Comparison of ENCODE assay signal across 8 cellular contexts in the genomic region with DNA sequence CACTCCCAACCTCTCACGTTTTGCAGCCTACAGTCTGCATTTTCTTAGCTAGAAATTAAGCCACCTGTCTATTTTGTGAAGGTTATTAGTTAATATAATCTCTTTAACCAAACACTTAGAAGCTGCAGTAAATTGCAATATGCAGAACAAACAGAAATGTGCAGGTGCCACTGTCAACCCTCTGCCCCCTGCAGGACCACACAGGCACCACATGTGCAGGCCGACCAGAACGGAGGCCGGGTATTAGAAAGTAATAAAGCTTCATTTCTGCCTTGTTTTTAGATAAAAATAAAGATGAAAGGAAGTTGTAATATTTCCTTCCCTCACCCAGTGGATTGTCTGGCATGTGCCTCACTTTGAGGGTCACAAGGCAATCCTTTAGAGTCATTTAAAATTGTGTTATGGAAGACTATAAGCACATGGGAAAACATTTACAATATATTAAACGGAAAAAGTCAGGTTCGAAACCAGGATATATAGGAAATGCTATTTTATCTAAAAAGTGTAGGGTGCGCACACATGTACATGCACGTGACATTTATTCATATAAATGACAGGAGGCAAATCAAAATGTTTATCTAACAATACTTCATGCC.
DNase-seq lines count a peak whose midpoint lies in the region; ATAC-seq and TF ChIP-seq lines count a peak whose summit lies in the region.

No MANE protein-coding gene starts in this region.

- no peak for TF ChIP-seq POLR2A in sigmoid colon (IDR thresholded peaks at IDR 0.05)

- no peak overlapping the region for H3K27ac ChIP-seq in CD4-positive, alpha-beta T cell (ENCODE audit: low read depth, low read length)
- H3K27ac ChIP-seq in sigmoid colon, result peak overlapping the region in 3 of 4 donors; percentile 7 to 73 (median 65)

- H3K27me3 Mint-ChIP-seq in CD4-positive, alpha-beta T cell, result no peaks in the 10 kb centered on the region

- intact Hi-C loops in CD4-positive, alpha-beta T cell (cut with DNase I, micrococcal nuclease), result loop anchor here (1.0 to 5.0 kb wide), 4 partner anchors 687 to 987 kb away; no protein-coding TSS in a partner anchor
- intact Hi-C loops in sigmoid colon (cut with DNase I), result no loop called here

- no peak for TF ChIP-seq EP300 in sigmoid colon (IDR thresholded peaks at IDR 0.05)

- DNase-seq in CD4-positive, alpha-beta T cell, result peak; percentile 43 to 71 (median 51)
- peak; percentile 63 for DNase-seq in NAMALWA (ENCODE audit: low spot score)
- peak; percentile 41 for DNase-seq in activated T-cell treated with anti-CD3 and anti-CD28 coated beads for 24 hours (ENCODE audit: low read depth)
- DNase-seq in fibroblast of pulmonary artery (ENCODE audit: low read depth), result no peak
- no peak for DNase-seq in sigmoid colon
- no peak for DNase-seq in amniotic stem cell (lab: John Stamatoyannopoulos, UW)

- H3K27ac Mint-ChIP-seq in CD4-positive, alpha-beta T cell, result no peak overlapping the region

- peak; percentile 89 for TF ChIP-seq CTCF in CD4-positive, alpha-beta T cell (IDR thresholded peaks at IDR 0.05)
- TF ChIP-seq CTCF in fibroblast of pulmonary artery (IDR thresholded peaks at IDR 0.05; ENCODE audit: low read length, missing control alignments), result peak; percentile 55
- peak; percentile 20 to 66 (median 54) for TF ChIP-seq CTCF in sigmoid colon (IDR thresholded peaks at IDR 0.05)

- no peaks in the 10 kb centered on the region for H3K27me3 ChIP-seq in CD4-positive, alpha-beta T cell (ENCODE audit: control insufficient read depth, insufficient read depth, low read length)
- no peaks in the 10 kb centered on the region for H3K27me3 ChIP-seq in sigmoid colon

- ATAC-seq in CD4-positive, alpha-beta T cell (ENCODE audit: poor library complexity), result peak; percentile 97
- peak; percentile 64 for ATAC-seq in GM19455 (IDR thresholded peaks at IDR 0.05; ENCODE audit: unreplicated experiment)
- no peak for ATAC-seq in GM18520 (IDR thresholded peaks at IDR 0.05; ENCODE audit: unreplicated experiment)

- CTCF ChIA-PET in CD4-positive, alpha-beta T cell (lab: Charles Lee), result interaction anchor here (0.6 to 2.3 kb wide), 22 partner anchors 10 to 1100 kb away, joined by 3 to 12 read pairs (median 4); a partner anchor contains a TSS

- no peaks in the 10 kb centered on the region for H3K36me3 ChIP-seq in sigmoid colon

- 48 to 56% methylated on average over 8 of the region's 8 CpGs for WGBS in sigmoid colon, 2 donors

- no peaks in the 10 kb centered on the region for H3K9me3 Mint-ChIP-seq in CD4-positive, alpha-beta T cell

- POLR2A ChIA-PET in CD4-positive, alpha-beta T cell (lab: Charles Lee), result interaction anchor here (1.1 to 1.4 kb wide), 3 partner anchors 10 to 987 kb away, joined by 4 to 8 read pairs (median 4); a partner anchor contains a TSS

- no peaks in the 10 kb centered on the region for H3K9me3 ChIP-seq in CD4-positive, alpha-beta T cell (ENCODE audit: control insufficient read depth, low read length)
- H3K9me3 ChIP-seq in sigmoid colon, result no peaks in the 10 kb centered on the region

- peaks cover 0 to 27% (median 19%) of the 10 kb centered on the region in 4 donors for H3K4me1 ChIP-seq in sigmoid colon

- H3K4me1 Mint-ChIP-seq in CD4-positive, alpha-beta T cell (ENCODE audit: low read depth), result no peaks in the 10 kb centered on the region

- no peaks in the 10 kb centered on the region for H3K36me3 Mint-ChIP-seq in CD4-positive, alpha-beta T cell (ENCODE audit: low read depth)

- H3K4me3 Mint-ChIP-seq in CD4-positive, alpha-beta T cell, result no peak overlapping the region

- H3K4me3 ChIP-seq in fibroblast of pulmonary artery (replicated peaks; ENCODE audit: low read depth, low read length) (no peak overlapping the region), sigmoid colon (no peak overlapping the region)

Comparison
In these comparisons a context has a peak if more than half of its experiments do, and no peak if none do; other contexts are left out.
1. DNase-seq: peak in CD4-positive, alpha-beta T cell (10 of 10), NAMALWA (single experiment) and activated T-cell treated with anti-CD3 and anti-CD28 coated beads for 24 hours (single experiment); none in fibroblast of pulmonary artery (single experiment), sigmoid colon (single experiment) and amniotic stem cell (single experiment).
2. Peak in every context shown above with its lines, with median percentiles within 50 percentile points of each other: CTCF ChIP-seq.